ENCODE assay signal across 25 cellular contexts in the genomic region with DNA sequence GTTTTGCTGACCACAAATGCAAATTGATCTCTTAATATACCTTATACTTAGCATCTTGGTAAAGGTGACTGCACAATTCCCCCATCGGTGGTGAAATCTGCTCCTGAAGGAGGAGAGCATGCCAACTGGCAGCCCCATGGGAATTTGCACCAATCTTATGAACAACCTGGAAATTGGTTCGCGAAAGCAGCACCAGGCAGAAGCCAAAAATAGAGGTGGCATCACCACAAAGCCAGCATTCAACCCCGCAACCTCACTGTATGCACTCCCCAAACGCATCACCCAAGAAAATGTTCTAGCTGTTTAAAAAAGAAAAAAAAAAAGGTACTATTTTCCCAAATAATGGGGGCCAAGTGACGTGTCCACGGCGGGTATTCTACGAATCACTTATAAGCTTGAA.
"Had no signal": no experiment of that assay in that cellular context is flagged by ENCODE, and none has a peak within 500 bp of the region (broad histone marks: within the 10 kb centered on the region; RNA-seq: fewer than 3 reads in every experiment).

No MANE protein-coding gene starts in this region.

- H3K4me3 ChIP-seq: esophagus squamous epithelium, hepatocyte, lung, skin epidermis, spleen, testis, tibial artery had no signal

- H3K4me1 Mint-ChIP-seq: memory B cell had no signal

- H3K27ac ChIP-seq: esophagus squamous epithelium, hepatocyte, neutrophil, parathyroid adenoma, skin epidermis, spleen, testis had no signal

- DNase-seq: cortex of kidney; effector memory CD8-positive, alpha-beta T cell; erythroblast; esophagus squamous epithelium; foreskin melanocyte; kidney; natural killer cell; right cardiac atrium; spleen; stimulated activated CD4-positive, alpha-beta T cell treated with anti-CD3 and anti-CD28 coated beads, Interleukin-4, amount 100 ng/mL, for 4 hours; stimulated activated naive CD8-positive, alpha-beta T cell treated with anti-CD3 and anti-CD28 coated beads, Interleukin-15, Interleukin-2, amounts not matched to agents 100 U/mL and 50 U/mL, for 24 hours; substantia nigra; testis; tibial artery had no signal

- H3K27me3 Mint-ChIP-seq: memory B cell; progenitor cell of endocrine pancreas; stimulated activated memory B cell treated with anti-CD40 and anti-IgM and Interleukin-4, amounts not matched to agents 10 μg/mL and 1 μg/mL and 100 μg/mL, for 72 hours; type B pancreatic cell had no signal

- H3K9me3 ChIP-seq: esophagus squamous epithelium, neutrophil, spleen, testis, tibial artery had no signal

- H3K4me3 Mint-ChIP-seq: effector memory CD8-positive, alpha-beta T cell; memory B cell; natural killer cell; neural crest cell; stimulated activated memory B cell treated with anti-CD40 and anti-IgM and Interleukin-4, amounts not matched to agents 10 μg/mL and 1 μg/mL and 100 μg/mL, for 72 hours; type B pancreatic cell had no signal

- H3K36me3 Mint-ChIP-seq: natural killer cell had no signal

- H3K4me1 ChIP-seq: parathyroid adenoma, testis had no signal

- H3K27me3 ChIP-seq: esophagus squamous epithelium, hepatocyte, neutrophil, spleen, testis, tibial artery had no signal

- ATAC-seq: effector memory CD8-positive, alpha-beta T cell; left lobe of liver; natural killer cell; right cardiac atrium; stimulated activated memory B cell treated with anti-CD40 and anti-IgM and Interleukin-4, amounts not matched to agents 10 μg/mL and 1 μg/mL and 100 μg/mL, for 72 hours; stimulated activated naive CD8-positive, alpha-beta T cell treated with anti-CD3 and anti-CD28 coated beads, Interleukin-15, Interleukin-2, amounts not matched to agents 100 U/mL and 50 U/mL, for 24 hours had no signal

- H3K9ac ChIP-seq: parathyroid adenoma had no signal

- H3K36me3 ChIP-seq: neutrophil had no signal

- H3K9me3 Mint-ChIP-seq: effector memory CD8-positive, alpha-beta T cell; memory B cell; natural killer cell; neural crest cell; stimulated activated memory B cell treated with anti-CD40 and anti-IgM and Interleukin-4, amounts not matched to agents 10 μg/mL and 1 μg/mL and 100 μg/mL, for 72 hours; type B pancreatic cell had no signal

- H3K27ac Mint-ChIP-seq: effector memory CD8-positive, alpha-beta T cell; memory B cell; natural killer cell; progenitor cell of endocrine pancreas; stimulated activated memory B cell treated with anti-CD40 and anti-IgM and Interleukin-4, amounts not matched to agents 10 μg/mL and 1 μg/mL and 100 μg/mL, for 72 hours; type B pancreatic cell had no signal

- H3K4me2 ChIP-seq: hepatocyte had no signal
